Comparison of ENCODE assay signal across 12 cellular contexts in genomic region chr7:55140981-55141278, GRCh38.
DNase-seq lines count a peak whose midpoint lies in the region; ATAC-seq and TF ChIP-seq lines count a peak whose summit lies in the region.
"Had no signal": no experiment of that assay in that cellular context is flagged by ENCODE, and none has a peak within 500 bp of the region (broad histone marks: within the 10 kb centered on the region; RNA-seq: fewer than 3 reads in every experiment).

No MANE protein-coding gene starts in this region.

- no peak overlapping the region for H3K4me3 Mint-ChIP-seq in type B pancreatic cell
- H3K4me3 Mint-ChIP-seq in natural killer cell treated with Interleukin-12 subunit alpha and Interleukin-12 subunit beta and Interleukin-15 and Interleukin-18, amount 100 ng/mL, for 72 hours: no peak overlapping the region
- H3K4me3 Mint-ChIP-seq: activated naive CD4-positive, alpha-beta T cell treated with anti-CD3 and anti-CD28 coated beads, Interleukin-2, amount 10 ng/mL, durations not matched to agents 7 days and 5 days had no signal

- H3K79me2 ChIP-seq in ACC112 (ENCODE audit: control insufficient read depth, insufficient read depth, low read length, unreplicated experiment) (peaks cover 46% of the 10 kb centered on the region), PC-9 (ENCODE audit: low read depth) (peaks cover 96% of the 10 kb centered on the region)

- TF ChIP-seq CTCF in PC-9 (conservative IDR thresholded peaks at IDR 0.05) (no peak), type B pancreatic cell (conservative IDR thresholded peaks at IDR 0.05) (no peak)

- H3K27me3 Mint-ChIP-seq in type B pancreatic cell: no peaks in the 10 kb centered on the region
- H3K27me3 Mint-ChIP-seq in natural killer cell treated with Interleukin-12 subunit alpha and Interleukin-12 subunit beta and Interleukin-15 and Interleukin-18, amount 100 ng/mL, for 72 hours: peaks cover 20 to 31% of the 10 kb centered on the region in 2 donors
- H3K27me3 Mint-ChIP-seq: activated naive CD4-positive, alpha-beta T cell treated with anti-CD3 and anti-CD28 coated beads, Interleukin-2, amount 10 ng/mL, durations not matched to agents 7 days and 5 days had no signal

- H3K27ac Mint-ChIP-seq in type B pancreatic cell: no peak overlapping the region
- H3K27ac Mint-ChIP-seq in natural killer cell treated with Interleukin-12 subunit alpha and Interleukin-12 subunit beta and Interleukin-15 and Interleukin-18, amount 100 ng/mL, for 72 hours: no peak overlapping the region
- H3K27ac Mint-ChIP-seq: activated naive CD4-positive, alpha-beta T cell treated with anti-CD3 and anti-CD28 coated beads, Interleukin-2, amount 10 ng/mL, durations not matched to agents 7 days and 5 days had no signal

- H3K27ac ChIP-seq in ACC112 (ENCODE audit: low read depth, low read length): peak overlapping the region; percentile 88
- H3K27ac ChIP-seq in PC-9: 0 out of 2 replicates have a peak overlapping the region, but pooled peaks have one; percentile 2

- H3K36me3 Mint-ChIP-seq in type B pancreatic cell: peaks cover 31% of the 10 kb centered on the region
- no peaks in the 10 kb centered on the region for H3K36me3 Mint-ChIP-seq in natural killer cell treated with Interleukin-12 subunit alpha and Interleukin-12 subunit beta and Interleukin-15 and Interleukin-18, amount 100 ng/mL, for 72 hours
- H3K36me3 Mint-ChIP-seq: activated naive CD4-positive, alpha-beta T cell treated with anti-CD3 and anti-CD28 coated beads, Interleukin-2, amount 10 ng/mL, durations not matched to agents 7 days and 5 days had no signal

- H3K4me3 ChIP-seq in ACC112 (ENCODE audit: low read depth, low read length): no peak overlapping the region; the same call in 1 of the 2 replicates
- no peak overlapping the region for H3K4me3 ChIP-seq in PC-9
- H3K4me3 ChIP-seq: K562, transverse colon had no signal

- H2AFZ ChIP-seq in ACC112 (ENCODE audit: low read length, unreplicated experiment) (no peak overlapping the region), PC-9 (no peak overlapping the region)

- ATAC-seq in GM19023 (IDR thresholded peaks at IDR 0.05; ENCODE audit: unreplicated experiment): peak; percentile 40
- ATAC-seq in HG02852 (IDR thresholded peaks at IDR 0.05; ENCODE audit: unreplicated experiment): peak; percentile 42
- no peak for ATAC-seq in natural killer cell treated with Interleukin-12 subunit alpha and Interleukin-12 subunit beta and Interleukin-15 and Interleukin-18, amount 100 ng/mL, for 72 hours
- ATAC-seq: K562 had no signal

- no peaks in the 10 kb centered on the region for H3K4me1 Mint-ChIP-seq in type B pancreatic cell (ENCODE audit: unreplicated experiment)
- peaks cover 4 to 5% of the 10 kb centered on the region in 2 donors for H3K4me1 Mint-ChIP-seq in natural killer cell treated with Interleukin-12 subunit alpha and Interleukin-12 subunit beta and Interleukin-15 and Interleukin-18, amount 100 ng/mL, for 72 hours (ENCODE audit: low read depth in 2 of 2)
- H3K4me1 Mint-ChIP-seq: activated naive CD4-positive, alpha-beta T cell treated with anti-CD3 and anti-CD28 coated beads, Interleukin-2, amount 10 ng/mL, durations not matched to agents 7 days and 5 days had no signal

- DNase-seq in PC-9: no peak
- DNase-seq in type B pancreatic cell (ENCODE audit: extremely low spot score, unreplicated experiment): no peak
- no peak for DNase-seq in posterior cingulate gyrus
- no peak for DNase-seq in A172 (ENCODE audit: low spot score)
- DNase-seq in natural killer cell treated with Interleukin-12 subunit alpha and Interleukin-12 subunit beta and Interleukin-15 and Interleukin-18, amount 100 ng/mL, for 72 hours (ENCODE audit: low spot score): no peak
- DNase-seq: activated naive CD4-positive, alpha-beta T cell treated with anti-CD3 and anti-CD28 coated beads, Interleukin-2, amount 10 ng/mL, durations not matched to agents 7 days and 5 days; NCI-H510A; transverse colon had no signal

- intact Hi-C loops in PC-9 (cut with micrococcal nuclease; ENCODE audit: unreplicated experiment): no loop called here
- intact Hi-C loops in posterior cingulate gyrus (cut with DNase I): no loop called here

- no TSS peak for BruUV-seq in PC-9 (replicated peaks; lab: Mats Ljungman, UMichigan)

- CTCF ChIA-PET in PC-9 (lab: Charles Lee): no interaction called here

- H3K9me3 ChIP-seq in PC-9 (ENCODE audit: insufficient read depth, low read depth): peaks cover 7% of the 10 kb centered on the region; the same call in 1 of the 2 replicates
- H3K9me3 ChIP-seq: transverse colon had no signal

- no peaks in the 10 kb centered on the region; the same call in 1 of the 2 replicates for H3K9me2 ChIP-seq in PC-9 (ENCODE audit: insufficient read depth)

- H3K36me3 ChIP-seq in ACC112 (ENCODE audit: insufficient read depth, low read length): peaks cover 27% of the 10 kb centered on the region
- H3K36me3 ChIP-seq in PC-9 (ENCODE audit: low read depth): peaks cover 93% of the 10 kb centered on the region

- H3F3A ChIP-seq in PC-9 (ENCODE audit: insufficient read depth, low read depth): peaks cover 78% of the 10 kb centered on the region

- peaks cover 38% of the 10 kb centered on the region for H3K4me1 ChIP-seq in ACC112 (ENCODE audit: control insufficient read depth, insufficient read depth, low read length, unreplicated experiment)
- H3K4me1 ChIP-seq in PC-9 (replicated peaks; ENCODE audit: insufficient read depth): peaks cover 1% of the 10 kb centered on the region; the same call in 1 of the 2 replicates

- H3K4me2 ChIP-seq in PC-9: no peak overlapping the region

- H3K9me3 Mint-ChIP-seq in type B pancreatic cell: no peaks in the 10 kb centered on the region
- H3K9me3 Mint-ChIP-seq in natural killer cell treated with Interleukin-12 subunit alpha and Interleukin-12 subunit beta and Interleukin-15 and Interleukin-18, amount 100 ng/mL, for 72 hours: peaks cover 4% of the 10 kb centered on the region

- no peaks in the 10 kb centered on the region for H3K27me3 ChIP-seq in ACC112 (ENCODE audit: insufficient read depth, low read length)
- H3K27me3 ChIP-seq in PC-9 (ENCODE audit: insufficient read depth, low read depth): no peaks in the 10 kb centered on the region
- H3K27me3 ChIP-seq: transverse colon had no signal

- H4K20me1 ChIP-seq in PC-9 (ENCODE audit: insufficient read depth): no peaks in the 10 kb centered on the region

- POLR2A ChIA-PET in PC-9 (lab: Charles Lee; ENCODE audit: unreplicated experiment): no interaction called here

Comparison
In these comparisons a context has a peak if more than half of its experiments do, and no peak if none do; other contexts are left out.
1. ATAC-seq: peak in GM19023 (single experiment) and HG02852 (single experiment); none in natural killer cell treated with Interleukin-12 subunit alpha and Interleukin-12 subunit beta and Interleukin-15 and Interleukin-18, amount 100 ng/mL, for 72 hours (0 of 2).